In genomic region chr19:42207767-42208259, GRCh38 we compare ENCODE assay signal across 1 cellular context.
TF ChIP-seq lines count a peak whose summit lies in the region.

No MANE protein-coding gene starts in this region.

TF ChIP-seq in GM23338, 12 proteins besides CTCF, POLR2A, EP300 and RAD21 (continued from another document):
- TF ChIP-seq, protein P1, sequence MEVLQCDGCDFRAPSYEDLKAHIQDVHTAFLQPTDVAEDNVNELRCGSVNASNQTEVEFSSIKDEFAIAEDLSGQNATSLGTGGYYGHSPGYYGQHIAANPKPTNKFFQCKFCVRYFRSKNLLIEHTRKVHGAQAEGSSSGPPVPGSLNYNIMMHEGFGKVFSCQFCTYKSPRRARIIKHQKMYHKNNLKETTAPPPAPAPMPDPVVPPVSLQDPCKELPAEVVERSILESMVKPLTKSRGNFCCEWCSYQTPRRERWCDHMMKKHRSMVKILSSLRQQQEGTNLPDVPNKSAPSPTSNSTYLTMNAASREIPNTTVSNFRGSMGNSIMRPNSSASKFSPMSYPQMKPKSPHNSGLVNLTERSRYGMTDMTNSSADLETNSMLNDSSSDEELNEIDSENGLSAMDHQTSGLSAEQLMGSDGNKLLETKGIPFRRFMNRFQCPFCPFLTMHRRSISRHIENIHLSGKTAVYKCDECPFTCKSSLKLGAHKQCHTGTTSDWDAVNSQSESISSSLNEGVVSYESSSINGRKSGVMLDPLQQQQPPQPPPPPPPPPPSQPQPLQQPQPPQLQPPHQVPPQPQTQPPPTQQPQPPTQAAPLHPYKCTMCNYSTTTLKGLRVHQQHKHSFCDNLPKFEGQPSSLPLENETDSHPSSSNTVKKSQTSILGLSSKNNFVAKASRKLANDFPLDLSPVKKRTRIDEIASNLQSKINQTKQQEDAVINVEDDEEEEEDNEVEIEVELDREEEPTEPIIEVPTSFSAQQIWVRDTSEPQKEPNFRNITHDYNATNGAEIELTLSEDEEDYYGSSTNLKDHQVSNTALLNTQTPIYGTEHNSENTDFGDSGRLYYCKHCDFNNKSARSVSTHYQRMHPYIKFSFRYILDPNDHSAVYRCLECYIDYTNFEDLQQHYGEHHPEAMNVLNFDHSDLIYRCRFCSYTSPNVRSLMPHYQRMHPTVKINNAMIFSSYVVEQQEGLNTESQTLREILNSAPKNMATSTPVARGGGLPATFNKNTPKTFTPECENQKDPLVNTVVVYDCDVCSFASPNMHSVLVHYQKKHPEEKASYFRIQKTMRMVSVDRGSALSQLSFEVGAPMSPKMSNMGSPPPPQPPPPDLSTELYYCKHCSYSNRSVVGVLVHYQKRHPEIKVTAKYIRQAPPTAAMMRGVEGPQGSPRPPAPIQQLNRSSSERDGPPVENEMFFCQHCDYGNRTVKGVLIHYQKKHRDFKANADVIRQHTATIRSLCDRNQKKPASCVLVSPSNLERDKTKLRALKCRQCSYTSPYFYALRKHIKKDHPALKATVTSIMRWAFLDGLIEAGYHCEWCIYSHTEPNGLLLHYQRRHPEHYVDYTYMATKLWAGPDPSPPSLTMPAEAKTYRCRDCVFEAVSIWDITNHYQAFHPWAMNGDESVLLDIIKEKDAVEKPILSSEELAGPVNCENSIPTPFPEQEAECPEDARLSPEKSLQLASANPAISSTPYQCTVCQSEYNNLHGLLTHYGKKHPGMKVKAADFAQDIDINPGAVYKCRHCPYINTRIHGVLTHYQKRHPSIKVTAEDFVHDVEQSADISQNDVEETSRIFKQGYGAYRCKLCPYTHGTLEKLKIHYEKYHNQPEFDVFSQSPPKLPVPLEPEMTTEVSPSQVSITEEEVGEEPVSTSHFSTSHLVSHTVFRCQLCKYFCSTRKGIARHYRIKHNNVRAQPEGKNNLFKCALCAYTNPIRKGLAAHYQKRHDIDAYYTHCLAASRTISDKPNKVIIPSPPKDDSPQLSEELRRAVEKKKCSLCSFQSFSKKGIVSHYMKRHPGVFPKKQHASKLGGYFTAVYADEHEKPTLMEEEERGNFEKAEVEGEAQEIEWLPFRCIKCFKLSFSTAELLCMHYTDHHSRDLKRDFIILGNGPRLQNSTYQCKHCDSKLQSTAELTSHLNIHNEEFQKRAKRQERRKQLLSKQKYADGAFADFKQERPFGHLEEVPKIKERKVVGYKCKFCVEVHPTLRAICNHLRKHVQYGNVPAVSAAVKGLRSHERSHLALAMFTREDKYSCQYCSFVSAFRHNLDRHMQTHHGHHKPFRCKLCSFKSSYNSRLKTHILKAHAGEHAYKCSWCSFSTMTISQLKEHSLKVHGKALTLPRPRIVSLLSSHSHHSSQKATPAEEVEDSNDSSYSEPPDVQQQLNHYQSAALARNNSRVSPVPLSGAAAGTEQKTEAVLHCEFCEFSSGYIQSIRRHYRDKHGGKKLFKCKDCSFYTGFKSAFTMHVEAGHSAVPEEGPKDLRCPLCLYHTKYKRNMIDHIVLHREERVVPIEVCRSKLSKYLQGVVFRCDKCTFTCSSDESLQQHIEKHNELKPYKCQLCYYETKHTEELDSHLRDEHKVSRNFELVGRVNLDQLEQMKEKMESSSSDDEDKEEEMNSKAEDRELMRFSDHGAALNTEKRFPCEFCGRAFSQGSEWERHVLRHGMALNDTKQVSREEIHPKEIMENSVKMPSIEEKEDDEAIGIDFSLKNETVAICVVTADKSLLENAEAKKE (CRISPR knock-in tag; IDR thresholded peaks at IDR 0.05), result no peak
- TF ChIP-seq, protein P2, sequence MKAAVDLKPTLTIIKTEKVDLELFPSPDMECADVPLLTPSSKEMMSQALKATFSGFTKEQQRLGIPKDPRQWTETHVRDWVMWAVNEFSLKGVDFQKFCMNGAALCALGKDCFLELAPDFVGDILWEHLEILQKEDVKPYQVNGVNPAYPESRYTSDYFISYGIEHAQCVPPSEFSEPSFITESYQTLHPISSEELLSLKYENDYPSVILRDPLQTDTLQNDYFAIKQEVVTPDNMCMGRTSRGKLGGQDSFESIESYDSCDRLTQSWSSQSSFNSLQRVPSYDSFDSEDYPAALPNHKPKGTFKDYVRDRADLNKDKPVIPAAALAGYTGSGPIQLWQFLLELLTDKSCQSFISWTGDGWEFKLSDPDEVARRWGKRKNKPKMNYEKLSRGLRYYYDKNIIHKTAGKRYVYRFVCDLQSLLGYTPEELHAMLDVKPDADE (IDR thresholded peaks at IDR 0.05), result no peak
- TF ChIP-seq JUNB (IDR thresholded peaks at IDR 0.05; ENCODE audit: unreplicated experiment) (no peak), ZNF114 (CRISPR knock-in tag; IDR thresholded peaks at IDR 0.05) (no peak), REST (IDR thresholded peaks at IDR 0.05; ENCODE audit: unreplicated experiment) (no peak), CREB1 (CRISPR knock-in tag; IDR thresholded peaks at IDR 0.05; ENCODE audit: low read depth) (no peak)
